ENCODE assay signal across 2 cellular contexts in the genomic region with DNA sequence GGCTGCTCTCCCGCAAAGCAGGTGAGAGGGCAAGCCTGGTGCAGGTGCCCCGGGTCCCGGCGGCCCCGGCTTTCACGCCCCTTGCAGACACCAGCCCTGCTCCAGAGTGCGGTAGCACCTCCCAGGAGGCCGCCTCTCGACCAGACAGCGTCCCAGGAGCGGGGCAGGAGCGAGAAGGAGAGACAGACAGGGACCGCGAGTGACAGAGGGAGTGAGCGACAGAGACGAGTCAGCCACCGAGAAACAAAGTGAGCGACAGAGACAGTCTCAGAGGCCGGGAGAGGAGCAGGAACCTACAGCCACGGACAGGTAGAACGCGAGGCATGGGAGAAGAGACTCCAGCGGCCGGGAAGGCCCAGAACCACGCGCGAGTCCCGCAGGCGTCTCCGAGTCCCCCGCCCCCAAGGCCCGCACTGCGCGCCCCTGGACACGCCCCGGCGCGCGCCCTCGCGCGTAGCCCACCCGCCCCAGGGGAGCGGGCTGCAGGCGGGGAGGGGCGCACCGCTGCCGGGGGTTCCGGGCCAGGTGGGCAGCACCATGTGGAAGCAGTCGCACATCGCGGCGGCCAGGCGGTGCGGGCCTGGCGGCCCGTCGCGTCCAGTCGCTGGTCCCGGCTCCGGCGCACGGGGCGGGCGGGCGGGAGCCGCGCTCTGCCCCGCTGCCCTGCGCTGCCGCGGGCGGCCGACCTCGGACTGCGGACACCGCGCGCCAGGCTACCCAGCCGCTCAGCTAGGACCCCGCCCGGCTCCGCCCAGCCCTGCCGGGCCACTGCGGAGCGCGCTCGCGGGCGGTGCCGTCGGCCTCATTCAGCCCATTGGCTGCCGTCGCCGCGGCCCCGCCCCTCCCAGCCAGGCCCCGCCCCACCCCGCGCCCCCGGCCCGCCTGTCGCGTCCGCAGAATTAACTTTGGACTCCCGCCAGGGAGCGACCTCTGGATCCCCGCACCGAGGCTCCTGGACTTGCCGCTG.
TF ChIP-seq lines count a peak whose summit lies in the region.

A gene (minus strand): TSS at position 694 of the 967 bp plus-strand sequence. CDS start 137 bp downstream, at position 557.

TF ChIP-seq in WTC11, 78 proteins besides CTCF, POLR2A, EP300 and RAD21 (continued from another document and continues in another):
- TF ChIP-seq, protein P1, sequence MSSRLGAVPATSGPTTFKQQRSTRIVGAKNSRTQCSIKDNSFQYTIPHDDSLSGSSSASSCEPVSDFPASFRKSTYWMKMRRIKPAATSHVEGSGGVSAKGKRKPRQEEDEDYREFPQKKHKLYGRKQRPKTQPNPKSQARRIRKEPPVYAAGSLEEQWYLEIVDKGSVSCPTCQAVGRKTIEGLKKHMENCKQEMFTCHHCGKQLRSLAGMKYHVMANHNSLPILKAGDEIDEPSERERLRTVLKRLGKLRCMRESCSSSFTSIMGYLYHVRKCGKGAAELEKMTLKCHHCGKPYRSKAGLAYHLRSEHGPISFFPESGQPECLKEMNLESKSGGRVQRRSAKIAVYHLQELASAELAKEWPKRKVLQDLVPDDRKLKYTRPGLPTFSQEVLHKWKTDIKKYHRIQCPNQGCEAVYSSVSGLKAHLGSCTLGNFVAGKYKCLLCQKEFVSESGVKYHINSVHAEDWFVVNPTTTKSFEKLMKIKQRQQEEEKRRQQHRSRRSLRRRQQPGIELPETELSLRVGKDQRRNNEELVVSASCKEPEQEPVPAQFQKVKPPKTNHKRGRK (CRISPR knock-in tag; IDR thresholded peaks at IDR 0.05; ENCODE audit: borderline replicate concordance) = no peak
- TF ChIP-seq IRF2 (CRISPR knock-in tag; IDR thresholded peaks at IDR 0.05; ENCODE audit: borderline replicate concordance, low read depth) (no peak), FOXP1 (CRISPR knock-in tag; IDR thresholded peaks at IDR 0.05; ENCODE audit: borderline replicate concordance) (no peak), ETV6 (CRISPR knock-in tag; IDR thresholded peaks at IDR 0.05) (0 out of 2 replicates have a peak, but pooled peaks have one; percentile 58), SOX15 (CRISPR knock-in tag; IDR thresholded peaks at IDR 0.05) (no peak), SP1 (CRISPR knock-in tag; conservative IDR thresholded peaks at IDR 0.05) (peak; percentile 81), NFYB (CRISPR knock-in tag; conservative IDR thresholded peaks at IDR 0.05; ENCODE audit: low read depth) (peak; percentile 63), ZNF317 (CRISPR knock-in tag; IDR thresholded peaks at IDR 0.05; ENCODE audit: borderline replicate concordance, low read depth) (no peak)
- TF ChIP-seq, protein P2, sequence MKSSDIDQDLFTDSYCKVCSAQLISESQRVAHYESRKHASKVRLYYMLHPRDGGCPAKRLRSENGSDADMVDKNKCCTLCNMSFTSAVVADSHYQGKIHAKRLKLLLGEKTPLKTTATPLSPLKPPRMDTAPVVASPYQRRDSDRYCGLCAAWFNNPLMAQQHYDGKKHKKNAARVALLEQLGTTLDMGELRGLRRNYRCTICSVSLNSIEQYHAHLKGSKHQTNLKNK (CRISPR knock-in tag; IDR thresholded peaks at IDR 0.05) = no peak
- TF ChIP-seq, protein P3, sequence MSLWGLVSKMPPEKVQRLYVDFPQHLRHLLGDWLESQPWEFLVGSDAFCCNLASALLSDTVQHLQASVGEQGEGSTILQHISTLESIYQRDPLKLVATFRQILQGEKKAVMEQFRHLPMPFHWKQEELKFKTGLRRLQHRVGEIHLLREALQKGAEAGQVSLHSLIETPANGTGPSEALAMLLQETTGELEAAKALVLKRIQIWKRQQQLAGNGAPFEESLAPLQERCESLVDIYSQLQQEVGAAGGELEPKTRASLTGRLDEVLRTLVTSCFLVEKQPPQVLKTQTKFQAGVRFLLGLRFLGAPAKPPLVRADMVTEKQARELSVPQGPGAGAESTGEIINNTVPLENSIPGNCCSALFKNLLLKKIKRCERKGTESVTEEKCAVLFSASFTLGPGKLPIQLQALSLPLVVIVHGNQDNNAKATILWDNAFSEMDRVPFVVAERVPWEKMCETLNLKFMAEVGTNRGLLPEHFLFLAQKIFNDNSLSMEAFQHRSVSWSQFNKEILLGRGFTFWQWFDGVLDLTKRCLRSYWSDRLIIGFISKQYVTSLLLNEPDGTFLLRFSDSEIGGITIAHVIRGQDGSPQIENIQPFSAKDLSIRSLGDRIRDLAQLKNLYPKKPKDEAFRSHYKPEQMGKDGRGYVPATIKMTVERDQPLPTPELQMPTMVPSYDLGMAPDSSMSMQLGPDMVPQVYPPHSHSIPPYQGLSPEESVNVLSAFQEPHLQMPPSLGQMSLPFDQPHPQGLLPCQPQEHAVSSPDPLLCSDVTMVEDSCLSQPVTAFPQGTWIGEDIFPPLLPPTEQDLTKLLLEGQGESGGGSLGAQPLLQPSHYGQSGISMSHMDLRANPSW (CRISPR knock-in tag; conservative IDR thresholded peaks at IDR 0.05; ENCODE audit: low read depth) = no peak
- TF ChIP-seq, protein P4, sequence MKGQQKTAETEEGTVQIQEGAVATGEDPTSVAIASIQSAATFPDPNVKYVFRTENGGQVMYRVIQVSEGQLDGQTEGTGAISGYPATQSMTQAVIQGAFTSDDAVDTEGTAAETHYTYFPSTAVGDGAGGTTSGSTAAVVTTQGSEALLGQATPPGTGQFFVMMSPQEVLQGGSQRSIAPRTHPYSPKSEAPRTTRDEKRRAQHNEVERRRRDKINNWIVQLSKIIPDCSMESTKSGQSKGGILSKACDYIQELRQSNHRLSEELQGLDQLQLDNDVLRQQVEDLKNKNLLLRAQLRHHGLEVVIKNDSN (CRISPR knock-in tag; IDR thresholded peaks at IDR 0.05) = no peak
- TF ChIP-seq, protein P5, sequence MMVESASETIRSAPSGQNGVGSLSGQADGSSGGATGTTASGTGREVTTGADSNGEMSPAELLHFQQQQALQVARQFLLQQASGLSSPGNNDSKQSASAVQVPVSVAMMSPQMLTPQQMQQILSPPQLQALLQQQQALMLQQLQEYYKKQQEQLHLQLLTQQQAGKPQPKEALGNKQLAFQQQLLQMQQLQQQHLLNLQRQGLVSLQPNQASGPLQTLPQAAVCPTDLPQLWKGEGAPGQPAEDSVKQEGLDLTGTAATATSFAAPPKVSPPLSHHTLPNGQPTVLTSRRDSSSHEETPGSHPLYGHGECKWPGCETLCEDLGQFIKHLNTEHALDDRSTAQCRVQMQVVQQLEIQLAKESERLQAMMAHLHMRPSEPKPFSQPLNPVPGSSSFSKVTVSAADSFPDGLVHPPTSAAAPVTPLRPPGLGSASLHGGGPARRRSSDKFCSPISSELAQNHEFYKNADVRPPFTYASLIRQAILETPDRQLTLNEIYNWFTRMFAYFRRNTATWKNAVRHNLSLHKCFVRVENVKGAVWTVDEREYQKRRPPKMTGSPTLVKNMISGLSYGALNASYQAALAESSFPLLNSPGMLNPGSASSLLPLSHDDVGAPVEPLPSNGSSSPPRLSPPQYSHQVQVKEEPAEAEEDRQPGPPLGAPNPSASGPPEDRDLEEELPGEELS (CRISPR knock-in tag; IDR thresholded peaks at IDR 0.05) = no peak

TF ChIP-seq in HepG2, 621 proteins besides CTCF, POLR2A, EP300 and RAD21 (continued from another document and continues in another):
- TF ChIP-seq SP1 (IDR thresholded peaks at IDR 0.05) (no peak), SP1 (CRISPR knock-in tag; IDR thresholded peaks at IDR 0.05) (0 out of 2 replicates have a peak, but pooled peaks have one; percentile 18), SAP130 (CRISPR knock-in tag; IDR thresholded peaks at IDR 0.05; ENCODE audit: low read depth) (peak; percentile 28; the same call in 1 of the 2 replicates), ZSCAN21 (CRISPR knock-in tag; IDR thresholded peaks at IDR 0.05; ENCODE audit: borderline replicate concordance) (peak; percentile 16; the same call in 1 of the 2 replicates), SP5 (CRISPR knock-in tag; IDR thresholded peaks at IDR 0.05; ENCODE audit: borderline replicate concordance, low read depth) (0 out of 2 replicates have a peak, but pooled peaks have one; percentile 32), PHF21A (CRISPR knock-in tag; IDR thresholded peaks at IDR 0.05) (peak; percentile 17; the same call in 1 of the 2 replicates), MAZ (IDR thresholded peaks at IDR 0.05; ENCODE audit: borderline replicate concordance, low read depth, low read length) (no peak), MAZ (CRISPR knock-in tag; IDR thresholded peaks at IDR 0.05; ENCODE audit: low read depth) (peak; percentile 49; the same call in 1 of the 2 replicates), RFX3 (CRISPR knock-in tag; IDR thresholded peaks at IDR 0.05) (no peak), SIN3A (IDR thresholded peaks at IDR 0.05; ENCODE audit: borderline replicate concordance, low read depth, low read length) (peak; percentile 64; the same call in 1 of the 2 replicates), KDM5B (CRISPR knock-in tag; IDR thresholded peaks at IDR 0.05; ENCODE audit: borderline replicate concordance) (no peak), SP2 (CRISPR knock-in tag; IDR thresholded peaks at IDR 0.05) (0 out of 2 replicates have a peak, but pooled peaks have one; percentile 45), ZFX (CRISPR knock-in tag; IDR thresholded peaks at IDR 0.05; ENCODE audit: low read depth) (peak; percentile 28; the same call in 1 of the 2 replicates)
- TF ChIP-seq, protein P6, sequence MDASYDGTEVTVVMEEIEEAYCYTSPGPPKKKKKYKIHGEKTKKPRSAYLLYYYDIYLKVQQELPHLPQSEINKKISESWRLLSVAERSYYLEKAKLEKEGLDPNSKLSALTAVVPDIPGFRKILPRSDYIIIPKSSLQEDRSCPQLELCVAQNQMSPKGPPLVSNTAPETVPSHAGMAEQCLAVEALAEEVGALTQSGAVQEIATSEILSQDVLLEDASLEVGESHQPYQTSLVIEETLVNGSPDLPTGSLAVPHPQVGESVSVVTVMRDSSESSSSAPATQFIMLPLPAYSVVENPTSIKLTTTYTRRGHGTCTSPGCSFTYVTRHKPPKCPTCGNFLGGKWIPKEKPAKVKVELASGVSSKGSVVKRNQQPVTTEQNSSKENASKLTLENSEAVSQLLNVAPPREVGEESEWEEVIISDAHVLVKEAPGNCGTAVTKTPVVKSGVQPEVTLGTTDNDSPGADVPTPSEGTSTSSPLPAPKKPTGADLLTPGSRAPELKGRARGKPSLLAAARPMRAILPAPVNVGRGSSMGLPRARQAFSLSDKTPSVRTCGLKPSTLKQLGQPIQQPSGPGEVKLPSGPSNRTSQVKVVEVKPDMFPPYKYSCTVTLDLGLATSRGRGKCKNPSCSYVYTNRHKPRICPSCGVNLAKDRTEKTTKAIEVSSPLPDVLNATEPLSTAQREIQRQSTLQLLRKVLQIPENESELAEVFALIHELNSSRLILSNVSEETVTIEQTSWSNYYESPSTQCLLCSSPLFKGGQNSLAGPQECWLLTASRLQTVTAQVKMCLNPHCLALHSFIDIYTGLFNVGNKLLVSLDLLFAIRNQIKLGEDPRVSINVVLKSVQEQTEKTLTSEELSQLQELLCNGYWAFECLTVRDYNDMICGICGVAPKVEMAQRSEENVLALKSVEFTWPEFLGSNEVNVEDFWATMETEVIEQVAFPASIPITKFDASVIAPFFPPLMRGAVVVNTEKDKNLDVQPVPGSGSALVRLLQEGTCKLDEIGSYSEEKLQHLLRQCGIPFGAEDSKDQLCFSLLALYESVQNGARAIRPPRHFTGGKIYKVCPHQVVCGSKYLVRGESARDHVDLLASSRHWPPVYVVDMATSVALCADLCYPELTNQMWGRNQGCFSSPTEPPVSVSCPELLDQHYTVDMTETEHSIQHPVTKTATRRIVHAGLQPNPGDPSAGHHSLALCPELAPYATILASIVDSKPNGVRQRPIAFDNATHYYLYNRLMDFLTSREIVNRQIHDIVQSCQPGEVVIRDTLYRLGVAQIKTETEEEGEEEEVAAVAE (CRISPR knock-in tag; IDR thresholded peaks at IDR 0.05; ENCODE audit: borderline replicate concordance) = no peak
- TF ChIP-seq, protein P7, sequence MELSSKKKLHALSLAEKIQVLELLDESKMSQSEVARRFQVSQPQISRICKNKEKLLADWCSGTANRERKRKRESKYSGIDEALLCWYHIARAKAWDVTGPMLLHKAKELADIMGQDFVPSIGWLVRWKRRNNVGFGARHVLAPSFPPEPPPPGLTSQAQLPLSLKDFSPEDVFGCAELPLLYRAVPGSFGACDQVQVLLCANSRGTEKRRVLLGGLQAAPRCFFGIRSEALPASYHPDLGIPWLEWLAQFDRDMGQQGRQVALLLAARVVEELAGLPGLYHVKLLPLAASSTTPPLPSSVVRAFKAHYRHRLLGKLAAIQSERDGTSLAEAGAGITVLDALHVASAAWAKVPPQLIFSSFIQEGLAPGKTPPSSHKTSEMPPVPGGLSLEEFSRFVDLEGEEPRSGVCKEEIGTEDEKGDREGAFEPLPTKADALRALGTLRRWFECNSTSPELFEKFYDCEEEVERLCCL (CRISPR knock-in tag; IDR thresholded peaks at IDR 0.05; ENCODE audit: borderline replicate concordance) = no peak
- TF ChIP-seq, protein P8, sequence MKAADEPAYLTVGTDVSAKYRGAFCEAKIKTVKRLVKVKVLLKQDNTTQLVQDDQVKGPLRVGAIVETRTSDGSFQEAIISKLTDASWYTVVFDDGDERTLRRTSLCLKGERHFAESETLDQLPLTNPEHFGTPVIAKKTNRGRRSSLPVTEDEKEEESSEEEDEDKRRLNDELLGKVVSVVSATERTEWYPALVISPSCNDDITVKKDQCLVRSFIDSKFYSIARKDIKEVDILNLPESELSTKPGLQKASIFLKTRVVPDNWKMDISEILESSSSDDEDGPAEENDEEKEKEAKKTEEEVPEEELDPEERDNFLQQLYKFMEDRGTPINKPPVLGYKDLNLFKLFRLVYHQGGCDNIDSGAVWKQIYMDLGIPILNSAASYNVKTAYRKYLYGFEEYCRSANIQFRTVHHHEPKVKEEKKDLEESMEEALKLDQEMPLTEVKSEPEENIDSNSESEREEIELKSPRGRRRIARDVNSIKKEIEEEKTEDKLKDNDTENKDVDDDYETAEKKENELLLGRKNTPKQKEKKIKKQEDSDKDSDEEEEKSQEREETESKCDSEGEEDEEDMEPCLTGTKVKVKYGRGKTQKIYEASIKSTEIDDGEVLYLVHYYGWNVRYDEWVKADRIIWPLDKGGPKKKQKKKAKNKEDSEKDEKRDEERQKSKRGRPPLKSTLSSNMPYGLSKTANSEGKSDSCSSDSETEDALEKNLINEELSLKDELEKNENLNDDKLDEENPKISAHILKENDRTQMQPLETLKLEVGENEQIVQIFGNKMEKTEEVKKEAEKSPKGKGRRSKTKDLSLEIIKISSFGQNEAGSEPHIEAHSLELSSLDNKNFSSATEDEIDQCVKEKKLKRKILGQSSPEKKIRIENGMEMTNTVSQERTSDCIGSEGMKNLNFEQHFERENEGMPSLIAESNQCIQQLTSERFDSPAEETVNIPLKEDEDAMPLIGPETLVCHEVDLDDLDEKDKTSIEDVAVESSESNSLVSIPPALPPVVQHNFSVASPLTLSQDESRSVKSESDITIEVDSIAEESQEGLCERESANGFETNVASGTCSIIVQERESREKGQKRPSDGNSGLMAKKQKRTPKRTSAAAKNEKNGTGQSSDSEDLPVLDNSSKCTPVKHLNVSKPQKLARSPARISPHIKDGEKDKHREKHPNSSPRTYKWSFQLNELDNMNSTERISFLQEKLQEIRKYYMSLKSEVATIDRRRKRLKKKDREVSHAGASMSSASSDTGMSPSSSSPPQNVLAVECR (CRISPR knock-in tag; IDR thresholded peaks at IDR 0.05; ENCODE audit: borderline replicate concordance) = 0 out of 2 replicates have a peak, but pooled peaks have one; percentile 20
- TF ChIP-seq, protein P9, sequence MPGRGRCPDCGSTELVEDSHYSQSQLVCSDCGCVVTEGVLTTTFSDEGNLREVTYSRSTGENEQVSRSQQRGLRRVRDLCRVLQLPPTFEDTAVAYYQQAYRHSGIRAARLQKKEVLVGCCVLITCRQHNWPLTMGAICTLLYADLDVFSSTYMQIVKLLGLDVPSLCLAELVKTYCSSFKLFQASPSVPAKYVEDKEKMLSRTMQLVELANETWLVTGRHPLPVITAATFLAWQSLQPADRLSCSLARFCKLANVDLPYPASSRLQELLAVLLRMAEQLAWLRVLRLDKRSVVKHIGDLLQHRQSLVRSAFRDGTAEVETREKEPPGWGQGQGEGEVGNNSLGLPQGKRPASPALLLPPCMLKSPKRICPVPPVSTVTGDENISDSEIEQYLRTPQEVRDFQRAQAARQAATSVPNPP (CRISPR knock-in tag; IDR thresholded peaks at IDR 0.05) = no peak
